15 cellular contexts compared by ENCODE assay signal in genomic region chr7:2040893-2041270, GRCh38.
DNase-seq lines count a peak whose midpoint lies in the region; ATAC-seq and TF ChIP-seq lines count a peak whose summit lies in the region.
"Had no signal": no experiment of that assay in that cellular context is flagged by ENCODE, and none has a peak within 500 bp of the region (broad histone marks: within the 10 kb centered on the region; RNA-seq: fewer than 3 reads in every experiment).

No MANE protein-coding gene starts in this region.

- peak overlapping the region; percentile 3; the same call in 1 of the 2 replicates for H3K9ac ChIP-seq in BLaER1
- no peak overlapping the region for H3K9ac ChIP-seq in MM.1S (ENCODE audit: low read length)

- H3K9me3 ChIP-seq in BLaER1 (no peaks in the 10 kb centered on the region), mucosa of descending colon (no peaks in the 10 kb centered on the region), MM.1S (replicated peaks; ENCODE audit: insufficient read depth, low read length) (no peaks in the 10 kb centered on the region)
- no peaks in the 10 kb centered on the region for H3K9me3 ChIP-seq in CD8-positive, alpha-beta memory T cell (ENCODE audit: low read length)
- H3K9me3 ChIP-seq: Caco-2, suprapubic skin had no signal

- H3K4me1 Mint-ChIP-seq in CD8-positive, alpha-beta memory T cell: peaks cover 46 to 52% (median 51%) of the 10 kb centered on the region in 3 donors
- peaks cover 22% of the 10 kb centered on the region for H3K4me1 Mint-ChIP-seq in WTC11

- CTCF ChIA-PET in CD8-positive, alpha-beta memory T cell (lab: Charles Lee): no interaction called here
- CTCF ChIA-PET in WTC11 (lab: Charles Lee): interaction anchor here (0.7 to 1.2 kb wide), 6 partner anchors 10 to 157 kb away, joined by 3 to 6 read pairs (median 3); no protein-coding TSS in a partner anchor

- DNase-seq in CD8-positive, alpha-beta memory T cell: peak in 3 of 5 donors; percentile 20 to 73 (median 44)
- DNase-seq in WTC11 (ENCODE audit: low spot score) (peak; percentile 12), mucosa of descending colon (peak in 2 of 3 donors; percentile 5 to 26), NCI-H1092 treated with DMSO at 0.1 percent for 48 hours (lab: John Stamatoyannopoulos, UW) (no peak), NCI-H1694 (lab: John Stamatoyannopoulos, UW) (no peak), MM.1S (no peak), NCI-H526 treated with DMSO at 0.1 percent for 48 hours (lab: John Stamatoyannopoulos, UW) (no peak)
- DNase-seq: OCI-M1, T-helper 1 cell had no signal

- no peaks in the 10 kb centered on the region for H3K79me2 ChIP-seq in MM.1S (ENCODE audit: low read length)

- H3K9me2 ChIP-seq in MM.1S (replicated peaks; ENCODE audit: insufficient read depth, low read length): no peaks in the 10 kb centered on the region

- no peaks in the 10 kb centered on the region for H3F3A ChIP-seq in MM.1S (ENCODE audit: insufficient read depth, low read length)

- peak overlapping the region in 5 of 8 donors; percentile 4 to 78 (median 60) for H3K27ac Mint-ChIP-seq in CD8-positive, alpha-beta memory T cell
- no peak overlapping the region for H3K27ac Mint-ChIP-seq in WTC11

- peaks cover 0 to 13% (median 6%) of the 10 kb centered on the region in 3 donors for H3K36me3 Mint-ChIP-seq in CD8-positive, alpha-beta memory T cell
- H3K36me3 Mint-ChIP-seq in WTC11: peaks cover 18% of the 10 kb centered on the region

- intact Hi-C loops in mucosa of descending colon (cut with DNase I, micrococcal nuclease): no loop called here

- H3K27ac ChIP-seq in BLaER1 (no peak overlapping the region), MM.1S (ENCODE audit: low read length) (no peak overlapping the region)
- H3K27ac ChIP-seq in CD8-positive, alpha-beta memory T cell (ENCODE audit: low read depth, low read length): no peak overlapping the region
- H3K27ac ChIP-seq: epithelial cell of prostate, skin epidermis, suprapubic skin had no signal

- H4K20me1 ChIP-seq in BLaER1 (peaks cover 99% of the 10 kb centered on the region), MM.1S (ENCODE audit: insufficient read depth, low read length) (no peaks in the 10 kb centered on the region)

- TF ChIP-seq CTCF in WTC11 (IDR thresholded peaks at IDR 0.05) (no peak), mucosa of descending colon (IDR thresholded peaks at IDR 0.05) (no peak), MM.1S (IDR thresholded peaks at IDR 0.05; ENCODE audit: low read length) (no peak)

- H3K4me3 Mint-ChIP-seq in CD8-positive, alpha-beta memory T cell: peak overlapping the region in 2 of 7 donors; percentile 2 to 62
- no peak overlapping the region for H3K4me3 Mint-ChIP-seq in WTC11

- peaks cover 98% of the 10 kb centered on the region for H3K4me1 ChIP-seq in BLaER1
- peaks cover 34% of the 10 kb centered on the region for H3K4me1 ChIP-seq in CD8-positive, alpha-beta memory T cell (ENCODE audit: insufficient read depth, low read length)
- H3K4me1 ChIP-seq in mucosa of descending colon (ENCODE audit: low read depth): no peaks in the 10 kb centered on the region
- no peaks in the 10 kb centered on the region for H3K4me1 ChIP-seq in MM.1S (ENCODE audit: low read length)

- POLR2A ChIA-PET in CD8-positive, alpha-beta memory T cell (lab: Charles Lee): no interaction called here
- POLR2A ChIA-PET in WTC11 (lab: Charles Lee): interaction anchor here (1.2 kb wide), 2 partner anchors 33 to 192 kb away, joined by 3 read pairs; partner anchors contain the start of gene MAD1L1

- H3K4me3 ChIP-seq in BLaER1: no peak overlapping the region
- no peak overlapping the region for H3K4me3 ChIP-seq in CD8-positive, alpha-beta memory T cell (ENCODE audit: low read length)
- no peak overlapping the region for H3K4me3 ChIP-seq in mucosa of descending colon
- no peak overlapping the region for H3K4me3 ChIP-seq in MM.1S (ENCODE audit: low read length)
- H3K4me3 ChIP-seq: skin epidermis, suprapubic skin had no signal

- H3K36me3 ChIP-seq in BLaER1: peaks cover 33% of the 10 kb centered on the region
- no peaks in the 10 kb centered on the region for H3K36me3 ChIP-seq in CD8-positive, alpha-beta memory T cell (ENCODE audit: insufficient read depth, low read length)
- no peaks in the 10 kb centered on the region for H3K36me3 ChIP-seq in mucosa of descending colon (ENCODE audit: low read depth)
- H3K36me3 ChIP-seq in MM.1S (replicated peaks; ENCODE audit: insufficient read depth, low read length): no peaks in the 10 kb centered on the region

- no peaks in the 10 kb centered on the region for H3K27me3 Mint-ChIP-seq in CD8-positive, alpha-beta memory T cell
- no peaks in the 10 kb centered on the region for H3K27me3 Mint-ChIP-seq in WTC11 (ENCODE audit: low read depth)

- no peaks in the 10 kb centered on the region for H3K9me3 Mint-ChIP-seq in CD8-positive, alpha-beta memory T cell
- peaks cover 11% of the 10 kb centered on the region for H3K9me3 Mint-ChIP-seq in WTC11

- H3K27me3 ChIP-seq in BLaER1: no peaks in the 10 kb centered on the region
- no peaks in the 10 kb centered on the region for H3K27me3 ChIP-seq in CD8-positive, alpha-beta memory T cell (ENCODE audit: insufficient read depth, low read length, poor library complexity, severe bottlenecking)
- no peaks in the 10 kb centered on the region for H3K27me3 ChIP-seq in MM.1S (replicated peaks; ENCODE audit: insufficient read depth, low read length)
- H3K27me3 ChIP-seq: suprapubic skin had no signal

- H3K4me2 ChIP-seq in BLaER1 (peak overlapping the region; percentile 89), MM.1S (ENCODE audit: low read depth, low read length) (no peak overlapping the region)

- peak; percentile 27; the same call in 1 of the 2 replicates for ATAC-seq in WTC11
- no peak for ATAC-seq in mucosa of descending colon
- ATAC-seq: HCT116 had no signal

- H2AFZ ChIP-seq in MM.1S (ENCODE audit: low read length): no peak overlapping the region

TF ChIP-seq in WTC11, 78 proteins besides CTCF, POLR2A, EP300 and RAD21 (continues in another document):
- peak; percentile 95 for TF ChIP-seq ZNF423 (CRISPR knock-in tag; IDR thresholded peaks at IDR 0.05)
- TF ChIP-seq, protein P1, sequence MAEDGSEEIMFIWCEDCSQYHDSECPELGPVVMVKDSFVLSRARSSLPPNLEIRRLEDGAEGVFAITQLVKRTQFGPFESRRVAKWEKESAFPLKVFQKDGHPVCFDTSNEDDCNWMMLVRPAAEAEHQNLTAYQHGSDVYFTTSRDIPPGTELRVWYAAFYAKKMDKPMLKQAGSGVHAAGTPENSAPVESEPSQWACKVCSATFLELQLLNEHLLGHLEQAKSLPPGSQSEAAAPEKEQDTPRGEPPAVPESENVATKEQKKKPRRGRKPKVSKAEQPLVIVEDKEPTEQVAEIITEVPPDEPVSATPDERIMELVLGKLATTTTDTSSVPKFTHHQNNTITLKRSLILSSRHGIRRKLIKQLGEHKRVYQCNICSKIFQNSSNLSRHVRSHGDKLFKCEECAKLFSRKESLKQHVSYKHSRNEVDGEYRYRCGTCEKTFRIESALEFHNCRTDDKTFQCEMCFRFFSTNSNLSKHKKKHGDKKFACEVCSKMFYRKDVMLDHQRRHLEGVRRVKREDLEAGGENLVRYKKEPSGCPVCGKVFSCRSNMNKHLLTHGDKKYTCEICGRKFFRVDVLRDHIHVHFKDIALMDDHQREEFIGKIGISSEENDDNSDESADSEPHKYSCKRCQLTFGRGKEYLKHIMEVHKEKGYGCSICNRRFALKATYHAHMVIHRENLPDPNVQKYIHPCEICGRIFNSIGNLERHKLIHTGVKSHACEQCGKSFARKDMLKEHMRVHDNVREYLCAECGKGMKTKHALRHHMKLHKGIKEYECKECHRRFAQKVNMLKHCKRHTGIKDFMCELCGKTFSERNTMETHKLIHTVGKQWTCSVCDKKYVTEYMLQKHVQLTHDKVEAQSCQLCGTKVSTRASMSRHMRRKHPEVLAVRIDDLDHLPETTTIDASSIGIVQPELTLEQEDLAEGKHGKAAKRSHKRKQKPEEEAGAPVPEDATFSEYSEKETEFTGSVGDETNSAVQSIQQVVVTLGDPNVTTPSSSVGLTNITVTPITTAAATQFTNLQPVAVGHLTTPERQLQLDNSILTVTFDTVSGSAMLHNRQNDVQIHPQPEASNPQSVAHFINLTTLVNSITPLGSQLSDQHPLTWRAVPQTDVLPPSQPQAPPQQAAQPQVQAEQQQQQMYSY (CRISPR knock-in tag; IDR thresholded peaks at IDR 0.05): no peak
- TF ChIP-seq FOXK1 (CRISPR knock-in tag; IDR thresholded peaks at IDR 0.05): no peak
- TF ChIP-seq, protein P2, sequence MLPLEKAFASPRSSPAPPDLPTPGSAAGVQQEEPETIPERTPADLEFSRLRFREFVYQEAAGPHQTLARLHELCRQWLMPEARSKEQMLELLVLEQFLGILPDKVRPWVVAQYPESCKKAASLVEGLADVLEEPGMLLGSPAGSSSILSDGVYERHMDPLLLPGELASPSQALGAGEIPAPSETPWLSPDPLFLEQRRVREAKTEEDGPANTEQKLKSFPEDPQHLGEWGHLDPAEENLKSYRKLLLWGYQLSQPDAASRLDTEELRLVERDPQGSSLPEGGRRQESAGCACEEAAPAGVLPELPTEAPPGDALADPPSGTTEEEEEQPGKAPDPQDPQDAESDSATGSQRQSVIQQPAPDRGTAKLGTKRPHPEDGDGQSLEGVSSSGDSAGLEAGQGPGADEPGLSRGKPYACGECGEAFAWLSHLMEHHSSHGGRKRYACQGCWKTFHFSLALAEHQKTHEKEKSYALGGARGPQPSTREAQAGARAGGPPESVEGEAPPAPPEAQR (CRISPR knock-in tag; IDR thresholded peaks at IDR 0.05): no peak
- no peak for TF ChIP-seq GRHL2 (CRISPR knock-in tag; IDR thresholded peaks at IDR 0.05; ENCODE audit: insufficient replicate concordance, severe bottlenecking)
- TF ChIP-seq RELA (CRISPR knock-in tag; IDR thresholded peaks at IDR 0.05; ENCODE audit: borderline replicate concordance): 0 out of 2 replicates have a peak, but pooled peaks have one; percentile 34
- 0 out of 2 replicates have a peak, but pooled peaks have one; percentile 40 for TF ChIP-seq SP1 (CRISPR knock-in tag; conservative IDR thresholded peaks at IDR 0.05)

Comparison
In these comparisons a context has a peak if more than half of its experiments do, and no peak if none do; other contexts are left out.
1. DNase-seq: peak in CD8-positive, alpha-beta memory T cell (3 of 5), WTC11 (single experiment) and mucosa of descending colon (2 of 3); none in NCI-H1092 treated with DMSO at 0.1 percent for 48 hours (single experiment), NCI-H1694 (single experiment), MM.1S (single experiment) and NCI-H526 treated with DMSO at 0.1 percent for 48 hours (single experiment).